Comparison of ENCODE assay signal across 1 cellular context in the genomic region with DNA sequence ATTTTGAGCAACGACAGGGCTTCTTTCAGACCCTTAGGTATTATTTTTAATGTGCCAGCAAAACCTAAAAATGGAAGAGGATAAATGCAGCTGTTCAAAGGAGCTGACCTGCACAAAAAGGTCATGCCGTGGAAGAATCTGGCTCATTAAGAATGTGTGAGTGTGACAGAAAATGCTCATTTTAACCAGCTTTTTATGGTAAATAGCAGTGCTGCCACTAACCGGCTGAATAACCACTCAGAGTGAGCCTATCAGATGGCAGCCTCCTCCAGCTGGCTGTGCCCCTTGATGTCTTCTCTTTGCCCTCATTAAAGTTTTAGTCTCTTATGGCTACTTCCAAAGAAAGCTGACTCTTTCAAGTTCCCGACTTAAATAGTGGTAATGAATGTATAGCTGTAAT.
TF ChIP-seq lines count a peak whose summit lies in the region.

No MANE protein-coding gene starts in this region.

TF ChIP-seq in GM23338, 12 proteins besides CTCF, POLR2A, EP300 and RAD21 (continued from another document):
- TF ChIP-seq, protein P1, sequence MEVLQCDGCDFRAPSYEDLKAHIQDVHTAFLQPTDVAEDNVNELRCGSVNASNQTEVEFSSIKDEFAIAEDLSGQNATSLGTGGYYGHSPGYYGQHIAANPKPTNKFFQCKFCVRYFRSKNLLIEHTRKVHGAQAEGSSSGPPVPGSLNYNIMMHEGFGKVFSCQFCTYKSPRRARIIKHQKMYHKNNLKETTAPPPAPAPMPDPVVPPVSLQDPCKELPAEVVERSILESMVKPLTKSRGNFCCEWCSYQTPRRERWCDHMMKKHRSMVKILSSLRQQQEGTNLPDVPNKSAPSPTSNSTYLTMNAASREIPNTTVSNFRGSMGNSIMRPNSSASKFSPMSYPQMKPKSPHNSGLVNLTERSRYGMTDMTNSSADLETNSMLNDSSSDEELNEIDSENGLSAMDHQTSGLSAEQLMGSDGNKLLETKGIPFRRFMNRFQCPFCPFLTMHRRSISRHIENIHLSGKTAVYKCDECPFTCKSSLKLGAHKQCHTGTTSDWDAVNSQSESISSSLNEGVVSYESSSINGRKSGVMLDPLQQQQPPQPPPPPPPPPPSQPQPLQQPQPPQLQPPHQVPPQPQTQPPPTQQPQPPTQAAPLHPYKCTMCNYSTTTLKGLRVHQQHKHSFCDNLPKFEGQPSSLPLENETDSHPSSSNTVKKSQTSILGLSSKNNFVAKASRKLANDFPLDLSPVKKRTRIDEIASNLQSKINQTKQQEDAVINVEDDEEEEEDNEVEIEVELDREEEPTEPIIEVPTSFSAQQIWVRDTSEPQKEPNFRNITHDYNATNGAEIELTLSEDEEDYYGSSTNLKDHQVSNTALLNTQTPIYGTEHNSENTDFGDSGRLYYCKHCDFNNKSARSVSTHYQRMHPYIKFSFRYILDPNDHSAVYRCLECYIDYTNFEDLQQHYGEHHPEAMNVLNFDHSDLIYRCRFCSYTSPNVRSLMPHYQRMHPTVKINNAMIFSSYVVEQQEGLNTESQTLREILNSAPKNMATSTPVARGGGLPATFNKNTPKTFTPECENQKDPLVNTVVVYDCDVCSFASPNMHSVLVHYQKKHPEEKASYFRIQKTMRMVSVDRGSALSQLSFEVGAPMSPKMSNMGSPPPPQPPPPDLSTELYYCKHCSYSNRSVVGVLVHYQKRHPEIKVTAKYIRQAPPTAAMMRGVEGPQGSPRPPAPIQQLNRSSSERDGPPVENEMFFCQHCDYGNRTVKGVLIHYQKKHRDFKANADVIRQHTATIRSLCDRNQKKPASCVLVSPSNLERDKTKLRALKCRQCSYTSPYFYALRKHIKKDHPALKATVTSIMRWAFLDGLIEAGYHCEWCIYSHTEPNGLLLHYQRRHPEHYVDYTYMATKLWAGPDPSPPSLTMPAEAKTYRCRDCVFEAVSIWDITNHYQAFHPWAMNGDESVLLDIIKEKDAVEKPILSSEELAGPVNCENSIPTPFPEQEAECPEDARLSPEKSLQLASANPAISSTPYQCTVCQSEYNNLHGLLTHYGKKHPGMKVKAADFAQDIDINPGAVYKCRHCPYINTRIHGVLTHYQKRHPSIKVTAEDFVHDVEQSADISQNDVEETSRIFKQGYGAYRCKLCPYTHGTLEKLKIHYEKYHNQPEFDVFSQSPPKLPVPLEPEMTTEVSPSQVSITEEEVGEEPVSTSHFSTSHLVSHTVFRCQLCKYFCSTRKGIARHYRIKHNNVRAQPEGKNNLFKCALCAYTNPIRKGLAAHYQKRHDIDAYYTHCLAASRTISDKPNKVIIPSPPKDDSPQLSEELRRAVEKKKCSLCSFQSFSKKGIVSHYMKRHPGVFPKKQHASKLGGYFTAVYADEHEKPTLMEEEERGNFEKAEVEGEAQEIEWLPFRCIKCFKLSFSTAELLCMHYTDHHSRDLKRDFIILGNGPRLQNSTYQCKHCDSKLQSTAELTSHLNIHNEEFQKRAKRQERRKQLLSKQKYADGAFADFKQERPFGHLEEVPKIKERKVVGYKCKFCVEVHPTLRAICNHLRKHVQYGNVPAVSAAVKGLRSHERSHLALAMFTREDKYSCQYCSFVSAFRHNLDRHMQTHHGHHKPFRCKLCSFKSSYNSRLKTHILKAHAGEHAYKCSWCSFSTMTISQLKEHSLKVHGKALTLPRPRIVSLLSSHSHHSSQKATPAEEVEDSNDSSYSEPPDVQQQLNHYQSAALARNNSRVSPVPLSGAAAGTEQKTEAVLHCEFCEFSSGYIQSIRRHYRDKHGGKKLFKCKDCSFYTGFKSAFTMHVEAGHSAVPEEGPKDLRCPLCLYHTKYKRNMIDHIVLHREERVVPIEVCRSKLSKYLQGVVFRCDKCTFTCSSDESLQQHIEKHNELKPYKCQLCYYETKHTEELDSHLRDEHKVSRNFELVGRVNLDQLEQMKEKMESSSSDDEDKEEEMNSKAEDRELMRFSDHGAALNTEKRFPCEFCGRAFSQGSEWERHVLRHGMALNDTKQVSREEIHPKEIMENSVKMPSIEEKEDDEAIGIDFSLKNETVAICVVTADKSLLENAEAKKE (CRISPR knock-in tag; IDR thresholded peaks at IDR 0.05) = no peak
- TF ChIP-seq ZNF114 (CRISPR knock-in tag; IDR thresholded peaks at IDR 0.05) (no peak), ZNF331 (CRISPR knock-in tag; IDR thresholded peaks at IDR 0.05; ENCODE audit: low read depth) (no peak), EZH2 (IDR thresholded peaks at IDR 0.05; ENCODE audit: low read depth, unreplicated experiment) (no peak), JUNB (IDR thresholded peaks at IDR 0.05; ENCODE audit: unreplicated experiment) (no peak), CREB1 (CRISPR knock-in tag; IDR thresholded peaks at IDR 0.05; ENCODE audit: low read depth) (no peak), STAT1 (IDR thresholded peaks at IDR 0.05; ENCODE audit: unreplicated experiment) (no peak)
- TF ChIP-seq, protein P2, sequence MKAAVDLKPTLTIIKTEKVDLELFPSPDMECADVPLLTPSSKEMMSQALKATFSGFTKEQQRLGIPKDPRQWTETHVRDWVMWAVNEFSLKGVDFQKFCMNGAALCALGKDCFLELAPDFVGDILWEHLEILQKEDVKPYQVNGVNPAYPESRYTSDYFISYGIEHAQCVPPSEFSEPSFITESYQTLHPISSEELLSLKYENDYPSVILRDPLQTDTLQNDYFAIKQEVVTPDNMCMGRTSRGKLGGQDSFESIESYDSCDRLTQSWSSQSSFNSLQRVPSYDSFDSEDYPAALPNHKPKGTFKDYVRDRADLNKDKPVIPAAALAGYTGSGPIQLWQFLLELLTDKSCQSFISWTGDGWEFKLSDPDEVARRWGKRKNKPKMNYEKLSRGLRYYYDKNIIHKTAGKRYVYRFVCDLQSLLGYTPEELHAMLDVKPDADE (IDR thresholded peaks at IDR 0.05) = no peak
- TF ChIP-seq, protein P3, sequence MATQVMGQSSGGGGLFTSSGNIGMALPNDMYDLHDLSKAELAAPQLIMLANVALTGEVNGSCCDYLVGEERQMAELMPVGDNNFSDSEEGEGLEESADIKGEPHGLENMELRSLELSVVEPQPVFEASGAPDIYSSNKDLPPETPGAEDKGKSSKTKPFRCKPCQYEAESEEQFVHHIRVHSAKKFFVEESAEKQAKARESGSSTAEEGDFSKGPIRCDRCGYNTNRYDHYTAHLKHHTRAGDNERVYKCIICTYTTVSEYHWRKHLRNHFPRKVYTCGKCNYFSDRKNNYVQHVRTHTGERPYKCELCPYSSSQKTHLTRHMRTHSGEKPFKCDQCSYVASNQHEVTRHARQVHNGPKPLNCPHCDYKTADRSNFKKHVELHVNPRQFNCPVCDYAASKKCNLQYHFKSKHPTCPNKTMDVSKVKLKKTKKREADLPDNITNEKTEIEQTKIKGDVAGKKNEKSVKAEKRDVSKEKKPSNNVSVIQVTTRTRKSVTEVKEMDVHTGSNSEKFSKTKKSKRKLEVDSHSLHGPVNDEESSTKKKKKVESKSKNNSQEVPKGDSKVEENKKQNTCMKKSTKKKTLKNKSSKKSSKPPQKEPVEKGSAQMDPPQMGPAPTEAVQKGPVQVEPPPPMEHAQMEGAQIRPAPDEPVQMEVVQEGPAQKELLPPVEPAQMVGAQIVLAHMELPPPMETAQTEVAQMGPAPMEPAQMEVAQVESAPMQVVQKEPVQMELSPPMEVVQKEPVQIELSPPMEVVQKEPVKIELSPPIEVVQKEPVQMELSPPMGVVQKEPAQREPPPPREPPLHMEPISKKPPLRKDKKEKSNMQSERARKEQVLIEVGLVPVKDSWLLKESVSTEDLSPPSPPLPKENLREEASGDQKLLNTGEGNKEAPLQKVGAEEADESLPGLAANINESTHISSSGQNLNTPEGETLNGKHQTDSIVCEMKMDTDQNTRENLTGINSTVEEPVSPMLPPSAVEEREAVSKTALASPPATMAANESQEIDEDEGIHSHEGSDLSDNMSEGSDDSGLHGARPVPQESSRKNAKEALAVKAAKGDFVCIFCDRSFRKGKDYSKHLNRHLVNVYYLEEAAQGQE (IDR thresholded peaks at IDR 0.05; ENCODE audit: unreplicated experiment) = no peak
TF ChIP-seq in GM23338: peak in this region for 0.
